In genomic region chr9:124264812-124265211, GRCh38 we compare ENCODE assay signal across 10 cellular contexts. TPM values are rescaled to one million over a fixed set of nuclear protein-coding genes. Genes with fewer than 3 reads are reported as not detected.
DNase-seq lines count a peak whose midpoint lies in the region; ATAC-seq, FAIRE-seq and TF ChIP-seq lines count a peak whose summit lies in the region.
"Had no signal": no experiment of that assay in that cellular context is flagged by ENCODE, and none has a peak within 500 bp of the region (broad histone marks: within the 10 kb centered on the region; RNA-seq: fewer than 3 reads in every experiment).

No MANE protein-coding gene starts in this region.

- TF ChIP-seq CTCF in endothelial cell (IDR thresholded peaks at IDR 0.05; ENCODE audit: unreplicated experiment), result no peak

- DNase-seq in AML-193 (lab: John Stamatoyannopoulos, UW) (peak; percentile 39 to 46), GM19239 (ENCODE audit: insufficient read length, low spot score) (no peak), sciatic nerve (ENCODE audit: low spot score) (no peak), endothelial cell (ENCODE audit: low spot score) (no peak), islet precursor cell (no peak)
- no peak for DNase-seq in stimulated activated CD4-positive, alpha-beta T cell treated with anti-CD3 and anti-CD28 coated beads, Interleukin-4, amount 100 ng/mL, for 24 hours
- DNase-seq: COR-L47, dorsolateral prefrontal cortex had no signal

- no peak overlapping the region for H3K4me3 Mint-ChIP-seq in activated T-helper 17 cell treated with anti-CD3 and anti-CD28 coated beads, Interleukin-2, amount 50 U/mL, for 72 hours
- no peak overlapping the region for H3K4me3 Mint-ChIP-seq in endothelial cell (ENCODE audit: unreplicated experiment)

- ATAC-seq in HG03066 (IDR thresholded peaks at IDR 0.05; ENCODE audit: low read depth, unreplicated experiment) (peak; percentile 61), sciatic nerve (no peak)
- ATAC-seq in activated T-helper 17 cell treated with anti-CD3 and anti-CD28 coated beads, Interleukin-2, amount 50 U/mL, for 72 hours (replicated peaks), result peak; percentile 18

- H3K36me3 Mint-ChIP-seq in activated T-helper 17 cell treated with anti-CD3 and anti-CD28 coated beads, Interleukin-2, amount 50 U/mL, for 72 hours (ENCODE audit: low read depth), result no peaks in the 10 kb centered on the region
- H3K36me3 Mint-ChIP-seq in endothelial cell (ENCODE audit: low read depth, unreplicated experiment), result no peaks in the 10 kb centered on the region

- H3K27me3 Mint-ChIP-seq in activated T-helper 17 cell treated with anti-CD3 and anti-CD28 coated beads, Interleukin-2, amount 50 U/mL, for 72 hours, result no peaks in the 10 kb centered on the region
- H3K27me3 Mint-ChIP-seq in endothelial cell (ENCODE audit: unreplicated experiment), result peaks cover 5% of the 10 kb centered on the region

- intact Hi-C loops in sciatic nerve (cut with DNase I), result no loop called here

- FAIRE-seq in GM19239 (lab: Jason Lieb, UNC), result peak; percentile 89

- H3K27ac Mint-ChIP-seq in activated T-helper 17 cell treated with anti-CD3 and anti-CD28 coated beads, Interleukin-2, amount 50 U/mL, for 72 hours, result no peak overlapping the region
- H3K27ac Mint-ChIP-seq in endothelial cell (ENCODE audit: unreplicated experiment), result no peak overlapping the region

- no peaks in the 10 kb centered on the region for H3K9me3 Mint-ChIP-seq in activated T-helper 17 cell treated with anti-CD3 and anti-CD28 coated beads, Interleukin-2, amount 50 U/mL, for 72 hours
- H3K9me3 Mint-ChIP-seq in endothelial cell (ENCODE audit: unreplicated experiment), result no peaks in the 10 kb centered on the region

- H3K4me1 Mint-ChIP-seq in activated T-helper 17 cell treated with anti-CD3 and anti-CD28 coated beads, Interleukin-2, amount 50 U/mL, for 72 hours, result no peaks in the 10 kb centered on the region
- peaks cover 56% of the 10 kb centered on the region for H3K4me1 Mint-ChIP-seq in endothelial cell (ENCODE audit: unreplicated experiment)

RNA-seq across cellular contexts. Expression of gene NEK6, which starts 7.1 kb away (rescaled TPM):
- total RNA-seq in activated T-helper 17 cell treated with anti-CD3 and anti-CD28 coated beads, Interleukin-2, amount 50 U/mL, for 72 hours, result 1 to 10 TPM; 6.8 to 7.6 TPM
- total RNA-seq in sciatic nerve (103 TPM), endothelial cell (ENCODE audit: unreplicated experiment) (43.9 TPM)

Comparison
In these comparisons a context has a peak if more than half of its experiments do, and no peak if none do; other contexts are left out.
1. DNase-seq: peak in AML-193 (2 of 2); none in GM19239 (single experiment), sciatic nerve (single experiment), endothelial cell (single experiment), stimulated activated CD4-positive, alpha-beta T cell treated with anti-CD3 and anti-CD28 coated beads, Interleukin-4, amount 100 ng/mL, for 24 hours (single experiment) and islet precursor cell (single experiment).